Comparison of ENCODE assay signal across 35 cellular contexts in genomic region chr1:225191199-225191753, GRCh38.
"Had no signal": no experiment of that assay in that cellular context is flagged by ENCODE, and none has a peak within 500 bp of the region (broad histone marks: within the 10 kb centered on the region; RNA-seq: fewer than 3 reads in every experiment).

No MANE protein-coding gene starts in this region.

- H3K27ac ChIP-seq: KMS-11 had no signal

- H3K9ac ChIP-seq: KMS-11 had no signal

- H3K4me2 ChIP-seq: KMS-11 had no signal

- DNase-seq: Karpas-422, Kasumi-1, MG63, MM.1S, MV-4-11, NCI-H1048, NCI-H1092, NCI-H1092 treated with DMSO at 0.1 percent for 48 hours, NCI-H1105, NCI-H1105 treated with DMSO at 0.1 percent for 48 hours, NCI-H1417, NCI-H1417 treated with DMSO at 0.1 percent for 48 hours, NCI-H1436, NCI-H1436 treated with DMSO at 0.1 percent for 48 hours, NCI-H146, NCI-H1694, NCI-H1694 treated with DMSO at 0.1 percent for 48 hours, NCI-H187, NCI-H187 treated with DMSO at 0.1 percent for 48 hours, NCI-H1930, NCI-H2029, NCI-H2029 treated with DMSO at 0.1 percent for 48 hours, NCI-H2081, NCI-H2081 treated with DMSO at 0.1 percent for 48 hours, NCI-H2107, NCI-H2171, NCI-H2171 treated with DMSO at 0.1 percent for 48 hours, NCI-H2227 treated with DMSO at 0.1 percent for 48 hours, NCI-H226, NCI-H345, NCI-H446, NCI-H446 treated with DMSO at 0.1 percent for 48 hours, NCI-H510A, NCI-H510A treated with DMSO at 0.1 percent for 48 hours had no signal

- H3K36me3 ChIP-seq: MG63 had no signal

- H3K4me3 ChIP-seq: MG63 had no signal

- H3K27me3 ChIP-seq: MG63 had no signal
